11 cellular contexts compared by ENCODE assay signal in the genomic region with DNA sequence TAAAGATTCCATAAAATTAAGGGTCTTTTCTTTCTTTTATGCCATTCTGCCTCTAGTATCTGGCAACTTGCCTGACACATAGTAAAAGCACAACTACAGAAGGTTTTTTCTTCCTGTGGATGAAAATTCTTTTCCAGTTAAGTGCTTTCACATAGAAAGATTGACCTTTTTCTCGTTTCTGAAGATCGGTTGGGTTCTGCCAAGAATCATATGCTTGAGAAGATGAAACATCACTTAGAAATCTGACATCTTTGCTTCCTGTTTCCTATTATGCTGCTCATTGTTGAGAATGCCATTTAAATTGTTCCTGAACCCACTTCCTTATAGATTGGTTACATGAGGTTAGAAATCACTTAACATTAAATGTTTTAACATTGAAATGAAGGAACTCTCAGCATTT. TPM values are rescaled to one million over a fixed set of nuclear protein-coding genes. Genes with fewer than 3 reads are reported as not detected.
DNase-seq lines count a peak whose midpoint lies in the region; ATAC-seq, FAIRE-seq and TF ChIP-seq lines count a peak whose summit lies in the region.
"Had no signal": no experiment of that assay in that cellular context is flagged by ENCODE, and none has a peak within 500 bp of the region (broad histone marks: within the 10 kb centered on the region; RNA-seq: fewer than 3 reads in every experiment).

No MANE protein-coding gene starts in this region.

- intact Hi-C loops in PC-9 (cut with micrococcal nuclease; ENCODE audit: unreplicated experiment): loop anchor here (5.0 kb wide), 1 partner anchor 482 kb away; a partner anchor contains a TSS
- intact Hi-C loops in natural killer cell (cut with micrococcal nuclease): no loop called here

- H3K4me1 Mint-ChIP-seq in natural killer cell: no peaks in the 10 kb centered on the region

- no peaks in the 10 kb centered on the region for H3K36me3 Mint-ChIP-seq in natural killer cell

- BruUV-seq in PC-9 (replicated peaks; lab: Mats Ljungman, UMichigan): no TSS peak

- H3K27me3 Mint-ChIP-seq in natural killer cell (ENCODE audit: low read depth in 2 of 2): peaks cover 3 to 19% of the 10 kb centered on the region in 2 donors

- H4K20me1 ChIP-seq in PC-9 (ENCODE audit: insufficient read depth): no peaks in the 10 kb centered on the region

- peak overlapping the region; percentile 66 for H3K4me2 ChIP-seq in PC-9

- no peaks in the 10 kb centered on the region for H3K27me3 ChIP-seq in PC-9 (ENCODE audit: insufficient read depth, low read depth)
- H3K27me3 ChIP-seq: tibial artery had no signal

- no peaks in the 10 kb centered on the region for H3K36me3 ChIP-seq in PC-9 (ENCODE audit: low read depth)
- H3K36me3 ChIP-seq: tibial artery had no signal

- POLR2A ChIA-PET in PC-9 (lab: Charles Lee; ENCODE audit: unreplicated experiment): no interaction called here

- H3K9me3 ChIP-seq in PC-9 (ENCODE audit: insufficient read depth, low read depth): no peaks in the 10 kb centered on the region
- H3K9me3 ChIP-seq: tibial artery had no signal

- H3K79me2 ChIP-seq in PC-9 (ENCODE audit: low read depth): no peaks in the 10 kb centered on the region

- H3K27ac ChIP-seq in PC-9: peak overlapping the region; percentile 71
- peak overlapping the region; percentile 80 for H3K27ac ChIP-seq in epithelial cell of prostate
- H3K27ac ChIP-seq: RWPE1, tibial artery had no signal

- H3K9me2 ChIP-seq in PC-9 (ENCODE audit: insufficient read depth): no peaks in the 10 kb centered on the region

- CTCF ChIA-PET in PC-9 (lab: Charles Lee): no interaction called here

- TF ChIP-seq CTCF in PC-9 (conservative IDR thresholded peaks at IDR 0.05): no peak
- TF ChIP-seq CTCF in natural killer cell (IDR thresholded peaks at IDR 0.05): no peak

- peaks cover 37% of the 10 kb centered on the region for H3F3A ChIP-seq in PC-9 (ENCODE audit: insufficient read depth, low read depth)

- peaks cover 37% of the 10 kb centered on the region for H3K4me1 ChIP-seq in PC-9 (replicated peaks; ENCODE audit: insufficient read depth)

- ATAC-seq in natural killer cell (no peak), HG02885 (IDR thresholded peaks at IDR 0.05; ENCODE audit: poor library complexity, unreplicated experiment) (no peak)

- H2AFZ ChIP-seq in PC-9: no peak overlapping the region

- no peak overlapping the region for H3K27ac Mint-ChIP-seq in natural killer cell

- peak overlapping the region; percentile 9; the same call in 1 of the 2 replicates for H3K4me3 ChIP-seq in PC-9
- H3K4me3 ChIP-seq: tibial artery had no signal

- no peaks in the 10 kb centered on the region for H3K9me3 Mint-ChIP-seq in natural killer cell

- no peak for DNase-seq in GM19239 (ENCODE audit: insufficient read length, low spot score)
- DNase-seq in PC-9: peak in 1 of 2 experiments; percentile 95
- DNase-seq in epithelial cell of prostate (ENCODE audit: low read depth, low spot score): peak; percentile 27
- peak; percentile 91 for DNase-seq in renal cortical epithelial cell (ENCODE audit: low read depth)
- no peak for DNase-seq in AG20443 (ENCODE audit: low spot score)
- DNase-seq in natural killer cell: no peak
- DNase-seq in SW 1271 (lab: John Stamatoyannopoulos, UW): no peak
- DNase-seq: occipital lobe, tibial artery had no signal

- peak; percentile 21 for FAIRE-seq in GM19239 (lab: Jason Lieb, UNC)

- H3K4me3 Mint-ChIP-seq in natural killer cell: no peak overlapping the region

RNA-seq across cellular contexts. Expression of a gene that starts 26.3 kb away (rescaled TPM):
- total RNA-seq in PC-9 (2021): 19.5 and 32.5 TPM in 2 replicates
- 4.6 and 255 TPM in 2 replicates for total RNA-seq in renal cortical epithelial cell
- not detected for total RNA-seq in natural killer cell

Comparison
In these comparisons a context has a peak if more than half of its experiments do, and no peak if none do; other contexts are left out.
1. DNase-seq: peak in epithelial cell of prostate (single experiment) and renal cortical epithelial cell (single experiment); none in GM19239 (single experiment), AG20443 (single experiment), natural killer cell (single experiment) and SW 1271 (0 of 2).